In the genomic region with DNA sequence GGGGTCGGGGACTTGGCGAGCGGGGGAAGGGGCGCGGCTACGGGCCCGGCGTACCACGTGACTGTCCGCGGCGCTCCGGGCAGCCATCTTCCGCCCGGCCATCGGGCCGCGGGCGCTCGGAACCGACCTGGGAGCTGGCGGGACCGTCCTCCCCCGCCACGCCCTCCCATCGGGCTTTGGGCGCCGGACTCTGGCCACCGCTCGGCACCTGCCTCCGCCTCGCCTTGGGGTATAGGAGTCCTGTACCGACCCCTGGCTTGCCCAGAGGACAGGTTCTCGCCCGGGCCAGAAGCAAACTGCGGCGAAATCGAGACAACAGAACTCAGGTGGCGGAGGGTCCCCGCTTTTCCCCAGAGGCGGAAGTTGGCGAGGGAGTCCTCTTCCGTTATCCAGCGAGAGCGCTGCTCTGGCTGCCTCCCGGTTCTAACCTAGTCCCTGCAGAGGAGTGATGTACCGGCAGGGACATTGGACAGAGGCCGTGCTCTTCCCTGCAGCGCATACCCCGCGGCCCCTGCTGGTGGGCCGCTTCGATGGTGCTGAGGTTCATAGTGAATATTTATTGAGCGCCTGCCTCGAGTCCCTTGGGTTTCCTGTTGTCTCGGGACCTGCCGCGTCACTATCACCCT, we compare ENCODE assay signal across 8 cellular contexts. TPM values are rescaled to one million over a fixed set of nuclear protein-coding genes. Genes with fewer than 3 reads are reported as not detected.
DNase-seq lines count a peak whose midpoint lies in the region; ATAC-seq and TF ChIP-seq lines count a peak whose summit lies in the region.

No MANE protein-coding gene starts in this region.

- peak overlapping the region; percentile 96 for H3K27ac Mint-ChIP-seq in activated B cell treated with CpG ODN at 0.5 μM for 24 hours

- H3K4me1 Mint-ChIP-seq in activated B cell treated with CpG ODN at 0.5 μM for 24 hours, result peaks cover 31% of the 10 kb centered on the region

- no peaks in the 10 kb centered on the region for H3K9me3 Mint-ChIP-seq in activated B cell treated with CpG ODN at 0.5 μM for 24 hours

- peak; percentile 81 for DNase-seq in AG08395 (ENCODE audit: low spot score)
- peak; percentile 37 for DNase-seq in NCI-H2029 treated with DMSO at 0.1 percent for 48 hours (lab: John Stamatoyannopoulos, UW)
- DNase-seq in activated B cell treated with CpG ODN at 0.5 μM for 24 hours, result no peak
- DNase-seq in cerebellar cortex (ENCODE audit: low spot score), result peak; percentile 65
- no peak for DNase-seq in kidney epithelial cell (ENCODE audit: low read depth)
- peak; percentile 62 to 63 for DNase-seq in stimulated activated CD4-positive, alpha-beta T cell treated with anti-CD3 and anti-CD28 coated beads, Interleukin-2, amount 100 ng/mL, for 24 hours

- peak; percentile 27 for ATAC-seq in GM18508 (IDR thresholded peaks at IDR 0.05; ENCODE audit: insufficient read depth, unreplicated experiment)
- ATAC-seq in HG02943 (IDR thresholded peaks at IDR 0.05; ENCODE audit: low read depth, unreplicated experiment), result peak; percentile 44
- peak; percentile 51 for ATAC-seq in activated B cell treated with CpG ODN at 0.5 μM for 24 hours (ENCODE audit: low read depth)

- POLR2A ChIA-PET in activated B cell treated with CpG ODN at 0.5 μM for 24 hours (lab: Charles Lee), result interaction anchor here (0.6 to 4.5 kb wide), 18 partner anchors 12 to 1954 kb away, joined by 3 to 37 read pairs (median 5); a partner anchor contains a TSS

- TF ChIP-seq CTCF in activated B cell treated with CpG ODN at 0.5 μM for 24 hours (IDR thresholded peaks at IDR 0.05) (no peak), kidney epithelial cell (IDR thresholded peaks at IDR 0.05; ENCODE audit: insufficient read depth, low read length, poor library complexity, severe bottlenecking) (peak; percentile 73)

- H3K4me3 ChIP-seq in kidney epithelial cell (ENCODE audit: low read depth, low read length), result peak overlapping the region; percentile 83

- peak overlapping the region; percentile 91 for H3K4me3 Mint-ChIP-seq in activated B cell treated with CpG ODN at 0.5 μM for 24 hours

- no peaks in the 10 kb centered on the region for H3K27me3 ChIP-seq in kidney epithelial cell (ENCODE audit: control insufficient read depth, insufficient read depth, low read length)

- intact Hi-C loops in activated B cell treated with CpG ODN at 0.5 μM for 24 hours (cut with micrococcal nuclease), result loop anchor here (1.0 to 5.0 kb wide), 14 partner anchors 11 to 1086 kb away; a partner anchor contains a TSS

- H3K36me3 Mint-ChIP-seq in activated B cell treated with CpG ODN at 0.5 μM for 24 hours (ENCODE audit: low read depth), result peaks cover 15% of the 10 kb centered on the region

- no peaks in the 10 kb centered on the region for H3K27me3 Mint-ChIP-seq in activated B cell treated with CpG ODN at 0.5 μM for 24 hours

- H3K36me3 ChIP-seq in kidney epithelial cell (ENCODE audit: control insufficient read depth, insufficient read depth, low read length), result no peaks in the 10 kb centered on the region

- CTCF ChIA-PET in activated B cell treated with CpG ODN at 0.5 μM for 24 hours (lab: Charles Lee), result interaction anchor here (0.6 to 2.6 kb wide), 7 partner anchors 19 to 258 kb away, joined by 3 to 6 read pairs (median 3); no protein-coding TSS in a partner anchor

RNA-seq across cellular contexts. Expression of a gene that starts 1.2 kb away (rescaled TPM):
- 25.8 and 27.5 TPM in 2 replicates for total RNA-seq in activated B cell treated with CpG ODN at 0.5 μM for 24 hours
- 27.0 and 45.7 TPM in 2 replicates for total RNA-seq in kidney epithelial cell

Comparison
In these comparisons a context has a peak if more than half of its experiments do, and no peak if none do; other contexts are left out.
1. DNase-seq: peak in AG08395 (single experiment), NCI-H2029 treated with DMSO at 0.1 percent for 48 hours (single experiment), cerebellar cortex (single experiment) and stimulated activated CD4-positive, alpha-beta T cell treated with anti-CD3 and anti-CD28 coated beads, Interleukin-2, amount 100 ng/mL, for 24 hours (2 of 2); none in activated B cell treated with CpG ODN at 0.5 μM for 24 hours (single experiment) and kidney epithelial cell (single experiment).
2. Peak in every context shown above with its lines, with median percentiles within 50 percentile points of each other: ATAC-seq.